In the genomic region with DNA sequence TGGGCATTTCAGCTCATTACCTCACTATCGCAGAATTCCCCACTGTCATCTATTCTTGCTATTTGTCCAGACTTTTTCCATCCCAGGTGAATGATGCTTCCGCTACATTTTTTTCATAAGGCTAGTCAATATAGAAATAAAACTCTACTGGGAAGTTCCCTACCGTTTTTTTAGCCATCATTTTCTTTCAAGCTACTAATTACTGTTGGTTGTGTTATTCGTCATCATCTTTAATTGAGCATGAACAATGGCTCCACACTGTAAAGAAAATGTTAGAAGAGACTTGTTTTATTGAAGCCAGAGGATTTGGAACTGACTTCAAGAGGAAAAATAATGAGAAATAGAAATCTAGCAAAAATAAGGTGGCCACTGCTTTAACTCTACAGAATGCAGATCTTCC, we compare ENCODE assay signal across 30 cellular contexts.
"Had no signal": no experiment of that assay in that cellular context is flagged by ENCODE, and none has a peak within 500 bp of the region (broad histone marks: within the 10 kb centered on the region; RNA-seq: fewer than 3 reads in every experiment).

No MANE protein-coding gene starts in this region.

- H3K4me1 Mint-ChIP-seq: activated CD4-positive, alpha-beta memory T cell treated with anti-CD3 and anti-CD28 coated beads, Interleukin-2, amount 10 ng/mL, durations not matched to agents 7 days and 5 days; activated CD4-positive, alpha-beta T cell treated with anti-CD3 and anti-CD28 coated beads for 36 hours; activated CD4-positive, alpha-beta T cell treated with anti-CD3 and anti-CD28 coated beads, Interleukin-2, amount 10 ng/mL, durations not matched to agents 24 days and 14 days; activated T-helper 17 cell treated with anti-CD3 and anti-CD28 coated beads, Interleukin-2, amount 50 U/mL, for 72 hours; central memory CD8-positive, alpha-beta T cell; T-helper 17 cell had no signal

- H3K36me3 Mint-ChIP-seq: activated naive CD8-positive, alpha-beta T cell had no signal

- H3K9me3 Mint-ChIP-seq: activated CD4-positive, alpha-beta T cell treated with anti-CD3 and anti-CD28 coated beads, Interleukin-2, amount 10 ng/mL, durations not matched to agents 24 days and 14 days; activated T-cell treated with anti-CD3 and anti-CD28 coated beads, Interleukin-2, amount 50 U/mL, for 4 hours; activated T-helper 17 cell treated with anti-CD3 and anti-CD28 coated beads, Interleukin-2, amount 50 U/mL, for 72 hours; dendritic cell treated with granulocyte-macrophage colony-stimulating factor and Interleukin-4, amounts not matched to agents 40 ng/mL and 50 ng/mL, for 4 days had no signal

- H3K27me3 ChIP-seq: dorsolateral prefrontal cortex had no signal

- ATAC-seq: activated CD4-positive, alpha-beta T cell treated with anti-CD3 and anti-CD28 coated beads for 36 hours; activated T-cell treated with anti-CD3 and anti-CD28 coated beads, Interleukin-2, amount 50 U/mL, for 4 hours; activated T-helper 17 cell treated with anti-CD3 and anti-CD28 coated beads, Interleukin-2, amount 50 U/mL, for 72 hours; esophagus mucosa; T-helper 17 cell had no signal

- H3K4me3 ChIP-seq: coronary artery, dorsolateral prefrontal cortex had no signal

- FAIRE-seq: astrocyte, bronchial epithelial cell, frontal cortex had no signal

- H3K27ac Mint-ChIP-seq: activated CD4-positive, alpha-beta memory T cell treated with anti-CD3 and anti-CD28 coated beads, Interleukin-2, amount 10 ng/mL, durations not matched to agents 7 days and 5 days; activated CD4-positive, alpha-beta T cell treated with anti-CD3 and anti-CD28 coated beads for 36 hours; activated CD4-positive, alpha-beta T cell treated with anti-CD3 and anti-CD28 coated beads, Interleukin-2, amount 10 ng/mL, durations not matched to agents 24 days and 14 days; activated naive CD8-positive, alpha-beta T cell; activated T-helper 17 cell treated with anti-CD3 and anti-CD28 coated beads, Interleukin-2, amount 50 U/mL, for 72 hours; dendritic cell treated with granulocyte-macrophage colony-stimulating factor and Interleukin-4, amounts not matched to agents 40 ng/mL and 50 ng/mL, for 4 days; endodermal cell; T-helper 17 cell had no signal

- H3K27me3 Mint-ChIP-seq: activated CD4-positive, alpha-beta memory T cell treated with anti-CD3 and anti-CD28 coated beads, Interleukin-2, amount 10 ng/mL, durations not matched to agents 7 days and 5 days; activated CD4-positive, alpha-beta T cell treated with anti-CD3 and anti-CD28 coated beads for 36 hours; activated CD4-positive, alpha-beta T cell treated with anti-CD3 and anti-CD28 coated beads, Interleukin-2, amount 10 ng/mL, durations not matched to agents 24 days and 14 days; activated naive CD8-positive, alpha-beta T cell; activated T-helper 17 cell treated with anti-CD3 and anti-CD28 coated beads, Interleukin-2, amount 50 U/mL, for 72 hours; central memory CD8-positive, alpha-beta T cell; dendritic cell treated with granulocyte-macrophage colony-stimulating factor and Interleukin-4, amounts not matched to agents 40 ng/mL and 50 ng/mL, for 4 days; T-helper 17 cell had no signal

- H3K27ac ChIP-seq: coronary artery, dorsolateral prefrontal cortex had no signal

- H3K4me3 Mint-ChIP-seq: activated CD4-positive, alpha-beta memory T cell treated with anti-CD3 and anti-CD28 coated beads, Interleukin-2, amount 10 ng/mL, durations not matched to agents 7 days and 5 days; activated CD4-positive, alpha-beta T cell treated with anti-CD3 and anti-CD28 coated beads for 36 hours; activated CD4-positive, alpha-beta T cell treated with anti-CD3 and anti-CD28 coated beads, Interleukin-2, amount 10 ng/mL, durations not matched to agents 24 days and 14 days; activated naive CD8-positive, alpha-beta T cell; activated T-cell treated with anti-CD3 and anti-CD28 coated beads, Interleukin-2, amount 50 U/mL, for 4 hours; activated T-helper 17 cell treated with anti-CD3 and anti-CD28 coated beads, Interleukin-2, amount 50 U/mL, for 72 hours; central memory CD8-positive, alpha-beta T cell; dendritic cell treated with granulocyte-macrophage colony-stimulating factor and Interleukin-4, amounts not matched to agents 40 ng/mL and 50 ng/mL, for 4 days; endodermal cell; T-helper 17 cell had no signal

- DNase-seq: activated CD4-positive, alpha-beta memory T cell treated with anti-CD3 and anti-CD28 coated beads, Interleukin-2, amount 10 ng/mL, durations not matched to agents 7 days and 5 days; activated CD4-positive, alpha-beta T cell treated with anti-CD3 and anti-CD28 coated beads for 36 hours; activated CD4-positive, alpha-beta T cell treated with anti-CD3 and anti-CD28 coated beads, Interleukin-2, amount 10 ng/mL, durations not matched to agents 24 days and 14 days; activated CD4-positive, alpha-beta T cell treated with anti-CD3 and anti-CD28 coated beads, Interleukin-2, amount 50 U/mL, for 4 hours; activated CD4-positive, CD25-positive, alpha-beta regulatory T cell; activated CD4-positive, CD25-positive, alpha-beta regulatory T cell treated with anti-CD3 and anti-CD28 coated beads, Interleukin-2, amount 50 U/mL, for 72 hours; activated CD8-positive, alpha-beta memory T cell treated with anti-CD3 and anti-CD28 coated beads for 24 hours; activated effector memory CD4-positive, alpha-beta T cell treated with Interleukin-2 at 50 U/mL for 16 hours; activated gamma-delta T cell treated with Interleukin-2 at 50 U/mL for 16 hours; activated naive CD4-positive, alpha-beta T cell treated with anti-CD3 and anti-CD28 coated beads, Interleukin-2, amount 50 U/mL, for 16 hours; activated naive CD4-positive, alpha-beta T cell treated with Interleukin-2 at 50 U/mL for 16 hours; activated T-cell treated with anti-CD3 and anti-CD28 coated beads, Interleukin-2, amount 50 U/mL, for 4 hours; amniotic stem cell; anterior cingulate cortex; dorsolateral prefrontal cortex; effector memory CD4-positive, alpha-beta T cell; endodermal cell; foreskin fibroblast; head of caudate nucleus; hypothalamus; T-helper 17 cell had no signal
